In the genomic region with DNA sequence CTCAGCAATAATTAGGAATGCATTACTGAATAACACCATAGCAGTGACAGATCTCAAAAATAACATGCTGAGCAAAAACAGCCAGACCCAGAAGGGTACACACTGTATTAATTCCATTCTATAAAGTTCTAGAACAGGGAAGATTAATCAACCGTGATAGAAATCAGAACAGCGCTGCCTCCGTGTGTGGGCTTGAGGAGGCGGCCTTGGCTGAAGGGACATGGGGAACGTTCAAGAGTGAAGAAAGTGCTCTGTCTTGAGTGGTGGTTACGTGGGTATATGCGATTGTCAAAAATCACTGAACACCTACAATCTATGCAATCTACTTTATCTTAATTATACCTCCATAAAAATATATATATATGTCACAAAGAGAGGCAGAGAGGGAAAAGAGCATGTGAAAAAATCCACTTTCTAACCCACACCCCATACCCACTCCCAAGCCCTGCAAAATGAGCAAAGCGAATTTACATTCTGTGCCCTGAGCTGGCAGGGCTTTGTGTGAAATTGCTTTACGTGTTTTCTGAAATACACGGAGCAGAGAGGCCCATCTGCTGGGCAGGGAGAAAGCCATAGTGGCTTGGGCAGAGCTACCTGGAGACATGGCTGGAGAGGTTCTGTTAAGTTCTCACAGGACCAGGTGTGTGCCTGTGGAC, we compare ENCODE assay signal across 25 cellular contexts.
DNase-seq lines count a peak whose midpoint lies in the region; ATAC-seq and TF ChIP-seq lines count a peak whose summit lies in the region.
"Had no signal": no experiment of that assay in that cellular context is flagged by ENCODE, and none has a peak within 500 bp of the region (broad histone marks: within the 10 kb centered on the region; RNA-seq: fewer than 3 reads in every experiment).

No MANE protein-coding gene starts in this region.

- CTCF ChIA-PET in activated CD8-positive, alpha-beta T cell treated with anti-CD3 and anti-CD28 coated beads for 36 hours (lab: Charles Lee): no interaction called here
- CTCF ChIA-PET in activated CD8-positive, alpha-beta T cell treated with anti-CD3 and anti-CD28 coated beads, Interleukin-2, amount 10 ng/mL, durations not matched to agents 7 days and 5 days (lab: Charles Lee): no interaction called here

- POLR2A ChIA-PET in activated CD8-positive, alpha-beta T cell treated with anti-CD3 and anti-CD28 coated beads for 36 hours (lab: Charles Lee): no interaction called here
- POLR2A ChIA-PET in activated CD8-positive, alpha-beta T cell treated with anti-CD3 and anti-CD28 coated beads, Interleukin-2, amount 10 ng/mL, durations not matched to agents 7 days and 5 days (lab: Charles Lee): no interaction called here

- H3K36me3 ChIP-seq in OCI-LY1 (ENCODE audit: insufficient read depth, low read length) (peaks cover 49% of the 10 kb centered on the region), gastrocnemius medialis (no peaks in the 10 kb centered on the region)
- H3K36me3 ChIP-seq: ovary, right atrium auricular region had no signal

- no peak overlapping the region for H3K4me3 ChIP-seq in OCI-LY1 (ENCODE audit: low read depth, low read length, poor library complexity, severe bottlenecking)
- H3K4me3 ChIP-seq in gastrocnemius medialis: no peak overlapping the region
- H3K4me3 ChIP-seq: body of pancreas, lower lobe of right lung, ovary, right atrium auricular region, smooth muscle cell had no signal

- H3K4me1 Mint-ChIP-seq in activated CD8-positive, alpha-beta T cell treated with anti-CD3 and anti-CD28 coated beads for 36 hours (ENCODE audit: low read depth): peaks cover 61% of the 10 kb centered on the region
- H3K4me1 Mint-ChIP-seq in activated CD8-positive, alpha-beta T cell treated with anti-CD3 and anti-CD28 coated beads, Interleukin-2, amount 10 ng/mL, durations not matched to agents 7 days and 5 days (ENCODE audit: low read depth): peaks cover 68% of the 10 kb centered on the region
- peaks cover 56% of the 10 kb centered on the region for H3K4me1 Mint-ChIP-seq in stimulated activated effector memory CD8-positive, alpha-beta T cell treated with anti-CD3 and anti-CD28 coated beads, Interleukin-12 subunit alpha, Interleukin-12 subunit beta, amount 100 ng/mL, for 72 hours

- no peaks in the 10 kb centered on the region for H3K79me2 ChIP-seq in OCI-LY1 (ENCODE audit: insufficient read depth, low read length)

- no peak for DNase-seq in activated CD8-positive, alpha-beta T cell treated with anti-CD3 and anti-CD28 coated beads for 36 hours
- DNase-seq in activated CD8-positive, alpha-beta T cell treated with anti-CD3 and anti-CD28 coated beads, Interleukin-2, amount 10 ng/mL, durations not matched to agents 7 days and 5 days: no peak
- peak; percentile 34 for DNase-seq in islet precursor cell
- DNase-seq in stimulated activated effector memory CD8-positive, alpha-beta T cell treated with anti-CD3 and anti-CD28 coated beads, Interleukin-12 subunit alpha, Interleukin-12 subunit beta, amount 100 ng/mL, for 72 hours (ENCODE audit: low spot score in 2 of 2): no peak
- no peak for DNase-seq in MV-4-11 (lab: John Stamatoyannopoulos, UW)
- no peak for DNase-seq in foreskin keratinocyte
- no peak for DNase-seq in gastrocnemius medialis
- DNase-seq: ACHN; activated CD4-positive, CD25-positive, alpha-beta regulatory T cell treated with anti-CD3 and anti-CD28 coated beads, Interleukin-2, amount 50 U/mL, for 72 hours; activated naive CD4-positive, alpha-beta T cell treated with anti-CD3 and anti-CD28 coated beads for 36 hours; activated T-cell treated with anti-CD3 and anti-CD28 coated beads, Interleukin-2, amount 50 U/mL, for 4 hours; body of pancreas; kidney glomerular epithelial cell; lower lobe of right lung; NCI-H1417; NCI-H2081; Right ventricle myocardium superior; stimulated activated CD4-positive, alpha-beta T cell treated with anti-CD3 and anti-CD28 coated beads, Interleukin-1b, Interleukin-23, amount 100 ng/mL, for 48 hours had no signal

- intact Hi-C loops in activated CD8-positive, alpha-beta T cell treated with anti-CD3 and anti-CD28 coated beads for 36 hours (cut with micrococcal nuclease): no loop called here
- intact Hi-C loops in gastrocnemius medialis (cut with DNase I; ENCODE audit: low total_unique reads): no loop called here

- no peaks in the 10 kb centered on the region for H3F3A ChIP-seq in OCI-LY1 (ENCODE audit: insufficient read depth, low read length)

- no peak overlapping the region for H3K4me2 ChIP-seq in OCI-LY1 (ENCODE audit: low read length)
- H3K4me2 ChIP-seq: smooth muscle cell had no signal

- H3K4me3 Mint-ChIP-seq in activated CD8-positive, alpha-beta T cell treated with anti-CD3 and anti-CD28 coated beads for 36 hours: no peak overlapping the region
- H3K4me3 Mint-ChIP-seq in activated CD8-positive, alpha-beta T cell treated with anti-CD3 and anti-CD28 coated beads, Interleukin-2, amount 10 ng/mL, durations not matched to agents 7 days and 5 days: no peak overlapping the region
- no peak overlapping the region for H3K4me3 Mint-ChIP-seq in stimulated activated effector memory CD8-positive, alpha-beta T cell treated with anti-CD3 and anti-CD28 coated beads, Interleukin-12 subunit alpha, Interleukin-12 subunit beta, amount 100 ng/mL, for 72 hours
- H3K4me3 Mint-ChIP-seq: activated naive CD4-positive, alpha-beta T cell treated with anti-CD3 and anti-CD28 coated beads for 36 hours; activated T-cell treated with anti-CD3 and anti-CD28 coated beads, Interleukin-2, amount 50 U/mL, for 4 hours; nephron; stimulated activated naive CD8-positive, alpha-beta T cell treated with anti-CD3 and anti-CD28 coated beads, Interleukin-15, Interleukin-2, amounts not matched to agents 100 ng/mL and 50 ng/mL, for 24 hours had no signal

- in situ Hi-C loops in gastrocnemius medialis (cut with MboI; ENCODE audit: low sequenced_read_pairs in 4 of 4): no loop called here

- peak overlapping the region; percentile 38 for H3K27ac Mint-ChIP-seq in activated CD8-positive, alpha-beta T cell treated with anti-CD3 and anti-CD28 coated beads for 36 hours
- H3K27ac Mint-ChIP-seq in activated CD8-positive, alpha-beta T cell treated with anti-CD3 and anti-CD28 coated beads, Interleukin-2, amount 10 ng/mL, durations not matched to agents 7 days and 5 days: no peak overlapping the region
- H3K27ac Mint-ChIP-seq in stimulated activated effector memory CD8-positive, alpha-beta T cell treated with anti-CD3 and anti-CD28 coated beads, Interleukin-12 subunit alpha, Interleukin-12 subunit beta, amount 100 ng/mL, for 72 hours: peak overlapping the region; percentile 23
- H3K27ac Mint-ChIP-seq: activated naive CD4-positive, alpha-beta T cell treated with anti-CD3 and anti-CD28 coated beads for 36 hours; stimulated activated naive CD8-positive, alpha-beta T cell treated with anti-CD3 and anti-CD28 coated beads, Interleukin-15, Interleukin-2, amounts not matched to agents 100 ng/mL and 50 ng/mL, for 24 hours had no signal

- H3K27ac ChIP-seq in OCI-LY1 (ENCODE audit: low read depth, low read length, poor library complexity, severe bottlenecking) (peak overlapping the region; percentile 85), foreskin keratinocyte (no peak overlapping the region), gastrocnemius medialis (no peak overlapping the region)
- H3K27ac ChIP-seq: body of pancreas, HL-60, lower lobe of right lung, ovary, right atrium auricular region had no signal

- no peak overlapping the region for H2AFZ ChIP-seq in OCI-LY1 (ENCODE audit: low read length)

- ATAC-seq in activated CD8-positive, alpha-beta T cell treated with anti-CD3 and anti-CD28 coated beads for 36 hours: no peak
- ATAC-seq in activated CD8-positive, alpha-beta T cell treated with anti-CD3 and anti-CD28 coated beads, Interleukin-2, amount 10 ng/mL, durations not matched to agents 7 days and 5 days: no peak
- no peak for ATAC-seq in stimulated activated effector memory CD8-positive, alpha-beta T cell treated with anti-CD3 and anti-CD28 coated beads, Interleukin-12 subunit alpha, Interleukin-12 subunit beta, amount 100 ng/mL, for 72 hours
- ATAC-seq in foreskin keratinocyte (no peak), gastrocnemius medialis (no peak)
- ATAC-seq: activated T-cell treated with anti-CD3 and anti-CD28 coated beads, Interleukin-2, amount 50 U/mL, for 4 hours; body of pancreas; lower lobe of right lung had no signal

- TF ChIP-seq CTCF in activated CD8-positive, alpha-beta T cell treated with anti-CD3 and anti-CD28 coated beads for 36 hours (IDR thresholded peaks at IDR 0.05): no peak
- TF ChIP-seq CTCF in OCI-LY1 (IDR thresholded peaks at IDR 0.05; ENCODE audit: low read length) (no peak), foreskin keratinocyte (conservative IDR thresholded peaks at IDR 0.05) (no peak), gastrocnemius medialis (IDR thresholded peaks at IDR 0.05 in 4 of 5, conservative IDR thresholded peaks at IDR 0.05 in 1 of 5) (no peak)

- H3K27me3 Mint-ChIP-seq in activated CD8-positive, alpha-beta T cell treated with anti-CD3 and anti-CD28 coated beads for 36 hours: no peaks in the 10 kb centered on the region
- H3K27me3 Mint-ChIP-seq in activated CD8-positive, alpha-beta T cell treated with anti-CD3 and anti-CD28 coated beads, Interleukin-2, amount 10 ng/mL, durations not matched to agents 7 days and 5 days (ENCODE audit: low read depth): no peaks in the 10 kb centered on the region
- H3K27me3 Mint-ChIP-seq: stimulated activated naive CD8-positive, alpha-beta T cell treated with anti-CD3 and anti-CD28 coated beads, Interleukin-15, Interleukin-2, amounts not matched to agents 100 ng/mL and 50 ng/mL, for 24 hours had no signal

- H3K9me3 ChIP-seq in OCI-LY1 (ENCODE audit: low read length) (no peaks in the 10 kb centered on the region), gastrocnemius medialis (no peaks in the 10 kb centered on the region)
- H3K9me3 ChIP-seq: body of pancreas, lower lobe of right lung, ovary, right atrium auricular region had no signal

- H3K4me1 ChIP-seq in OCI-LY1 (ENCODE audit: insufficient read depth, low read length, severe bottlenecking): peaks cover 62% of the 10 kb centered on the region
- H3K4me1 ChIP-seq in foreskin keratinocyte: no peaks in the 10 kb centered on the region
- peaks cover 4 to 6% of the 10 kb centered on the region in 2 donors for H3K4me1 ChIP-seq in gastrocnemius medialis
- H3K4me1 ChIP-seq: body of pancreas, lower lobe of right lung had no signal

- no peaks in the 10 kb centered on the region for H4K20me1 ChIP-seq in OCI-LY1 (ENCODE audit: insufficient read depth, low read length)

- H3K9me2 ChIP-seq in OCI-LY1 (ENCODE audit: low read depth, low read length): no peaks in the 10 kb centered on the region

- peaks cover 2% of the 10 kb centered on the region for H3K9me3 Mint-ChIP-seq in activated CD8-positive, alpha-beta T cell treated with anti-CD3 and anti-CD28 coated beads for 36 hours
- H3K9me3 Mint-ChIP-seq in activated CD8-positive, alpha-beta T cell treated with anti-CD3 and anti-CD28 coated beads, Interleukin-2, amount 10 ng/mL, durations not matched to agents 7 days and 5 days (ENCODE audit: insufficient read depth): no peaks in the 10 kb centered on the region
- no peaks in the 10 kb centered on the region for H3K9me3 Mint-ChIP-seq in stimulated activated effector memory CD8-positive, alpha-beta T cell treated with anti-CD3 and anti-CD28 coated beads, Interleukin-12 subunit alpha, Interleukin-12 subunit beta, amount 100 ng/mL, for 72 hours
- H3K9me3 Mint-ChIP-seq: activated naive CD4-positive, alpha-beta T cell treated with anti-CD3 and anti-CD28 coated beads for 36 hours; activated T-cell treated with anti-CD3 and anti-CD28 coated beads, Interleukin-2, amount 50 U/mL, for 4 hours; nephron; stimulated activated naive CD8-positive, alpha-beta T cell treated with anti-CD3 and anti-CD28 coated beads, Interleukin-15, Interleukin-2, amounts not matched to agents 100 ng/mL and 50 ng/mL, for 24 hours had no signal

- no peak overlapping the region; the same call in 1 of the 2 replicates for H3K9ac ChIP-seq in OCI-LY1 (ENCODE audit: low read length)

- peaks cover 78% of the 10 kb centered on the region for H3K36me3 Mint-ChIP-seq in activated CD8-positive, alpha-beta T cell treated with anti-CD3 and anti-CD28 coated beads for 36 hours (ENCODE audit: low read depth)
- H3K36me3 Mint-ChIP-seq in activated CD8-positive, alpha-beta T cell treated with anti-CD3 and anti-CD28 coated beads, Interleukin-2, amount 10 ng/mL, durations not matched to agents 7 days and 5 days (ENCODE audit: low read depth): peaks cover 85% of the 10 kb centered on the region
- H3K36me3 Mint-ChIP-seq in stimulated activated effector memory CD8-positive, alpha-beta T cell treated with anti-CD3 and anti-CD28 coated beads, Interleukin-12 subunit alpha, Interleukin-12 subunit beta, amount 100 ng/mL, for 72 hours: peaks cover 99% of the 10 kb centered on the region

- TF ChIP-seq POLR2A in gastrocnemius medialis (IDR thresholded peaks at IDR 0.05): no peak

- H3K27me3 ChIP-seq in OCI-LY1 (ENCODE audit: insufficient read depth, low read length): no peaks in the 10 kb centered on the region
- H3K27me3 ChIP-seq in foreskin keratinocyte: peaks cover 42% of the 10 kb centered on the region
- no peaks in the 10 kb centered on the region for H3K27me3 ChIP-seq in gastrocnemius medialis
- H3K27me3 ChIP-seq: body of pancreas, ovary, right atrium auricular region had no signal
